ENCODE assay signal across 1 cellular context in genomic region chr19:6465006-6465405, GRCh38.
TF ChIP-seq lines count a peak whose summit lies in the region.

No MANE protein-coding gene starts in this region.

TF ChIP-seq in SK-N-SH treated with all-trans-retinoic acid at 6 μM for 48 hours, 23 proteins besides CTCF, POLR2A, EP300 and RAD21 (continued from another document):
- no peak for TF ChIP-seq PATZ1 (CRISPR knock-in tag; IDR thresholded peaks at IDR 0.05; ENCODE audit: borderline replicate concordance)
- no peak for TF ChIP-seq RARB (CRISPR knock-in tag; IDR thresholded peaks at IDR 0.05)
- TF ChIP-seq ARNTL (CRISPR knock-in tag; IDR thresholded peaks at IDR 0.05; ENCODE audit: borderline replicate concordance, low read depth), result no peak
- TF ChIP-seq TSHZ2 (CRISPR knock-in tag; IDR thresholded peaks at IDR 0.05), result no peak
- TF ChIP-seq ZNF565 (CRISPR knock-in tag; conservative IDR thresholded peaks at IDR 0.05; ENCODE audit: low read depth), result no peak
- no peak for TF ChIP-seq ZC3H10 (CRISPR knock-in tag; IDR thresholded peaks at IDR 0.05)
- TF ChIP-seq TOX (CRISPR knock-in tag; IDR thresholded peaks at IDR 0.05; ENCODE audit: borderline replicate concordance), result no peak
- TF ChIP-seq OSR1 (CRISPR knock-in tag; IDR thresholded peaks at IDR 0.05), result no peak
- TF ChIP-seq TCF4 (CRISPR knock-in tag; IDR thresholded peaks at IDR 0.05; ENCODE audit: borderline replicate concordance), result no peak
- no peak for TF ChIP-seq CSRNP3 (CRISPR knock-in tag; IDR thresholded peaks at IDR 0.05)
- TF ChIP-seq ZNF70 (CRISPR knock-in tag; IDR thresholded peaks at IDR 0.05), result no peak
- no peak for TF ChIP-seq PPARA (CRISPR knock-in tag; IDR thresholded peaks at IDR 0.05; ENCODE audit: borderline replicate concordance)
- no peak for TF ChIP-seq SNAI2 (CRISPR knock-in tag; IDR thresholded peaks at IDR 0.05)
- no peak for TF ChIP-seq BACH2 (CRISPR knock-in tag; IDR thresholded peaks at IDR 0.05; ENCODE audit: borderline replicate concordance)
- no peak for TF ChIP-seq ZNF8 (CRISPR knock-in tag; IDR thresholded peaks at IDR 0.05)
- TF ChIP-seq ZFP3 (CRISPR knock-in tag; IDR thresholded peaks at IDR 0.05), result no peak
